ENCODE assay signal across 15 cellular contexts in the genomic region with DNA sequence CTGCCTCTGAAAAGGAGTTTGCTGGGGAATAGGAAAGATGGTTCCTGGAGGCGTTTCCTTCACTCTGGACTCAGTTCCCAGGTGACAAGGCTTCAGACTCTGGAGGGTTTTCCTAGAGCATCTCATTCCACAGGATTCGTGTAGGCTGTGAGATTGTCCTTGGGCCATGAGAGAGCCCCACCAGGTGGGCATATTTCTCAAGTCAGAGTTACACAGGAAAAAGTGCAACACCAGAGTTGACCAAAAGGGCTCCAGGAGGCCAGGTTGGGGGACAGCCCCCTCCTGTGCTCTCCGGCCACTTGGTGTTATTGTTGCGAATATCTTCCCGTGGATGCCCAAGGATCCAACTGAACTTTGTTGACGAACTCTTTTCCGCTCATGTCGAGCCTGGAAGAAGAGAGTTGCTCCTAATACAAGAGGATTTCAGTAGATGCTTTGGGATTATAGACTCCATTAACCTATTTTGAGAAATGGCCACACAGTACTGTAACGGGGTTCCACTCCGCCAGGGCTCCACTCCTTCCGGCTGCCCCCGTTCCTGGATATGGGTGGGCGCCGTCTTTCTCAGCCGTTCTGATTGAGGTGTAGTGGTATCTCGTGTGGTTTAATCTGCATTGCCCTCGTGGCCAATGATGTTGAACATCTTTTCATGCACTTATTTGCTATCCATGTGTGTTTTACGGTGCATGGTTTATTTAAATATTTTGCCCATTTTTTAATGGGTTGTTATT.
"Had no signal": no experiment of that assay in that cellular context is flagged by ENCODE, and none has a peak within 500 bp of the region (broad histone marks: within the 10 kb centered on the region; RNA-seq: fewer than 3 reads in every experiment).

No MANE protein-coding gene starts in this region.

- H3K4me1 ChIP-seq: ascending aorta, esophagus squamous epithelium, heart right ventricle, spleen had no signal

- H3K9me3 Mint-ChIP-seq: activated naive CD4-positive, alpha-beta T cell treated with anti-CD3 and anti-CD28 coated beads for 36 hours; activated T-cell treated with anti-CD3 and anti-CD28 coated beads, Interleukin-2, amount 50 U/mL, for 24 hours; dendritic cell treated with granulocyte-macrophage colony-stimulating factor and Interleukin-4, amounts not matched to agents 40 ng/mL and 50 ng/mL, for 4 days; nephron had no signal

- H3K27ac ChIP-seq: ascending aorta, esophagus squamous epithelium, heart right ventricle, spleen, VCaP had no signal

- H3K4me3 ChIP-seq: ascending aorta, esophagus squamous epithelium, heart right ventricle, spleen had no signal

- H3K27me3 ChIP-seq: ascending aorta had no signal

- H3K4me3 Mint-ChIP-seq: activated naive CD4-positive, alpha-beta T cell treated with anti-CD3 and anti-CD28 coated beads for 36 hours; activated T-cell treated with anti-CD3 and anti-CD28 coated beads, Interleukin-2, amount 50 U/mL, for 24 hours; dendritic cell treated with granulocyte-macrophage colony-stimulating factor and Interleukin-4, amounts not matched to agents 40 ng/mL and 50 ng/mL, for 4 days; immature natural killer cell; nephron; stimulated activated memory B cell treated with anti-CD40 and anti-IgM and Interleukin-4, amounts not matched to agents 10 μg/mL and 1 μg/mL and 100 μg/mL, for 72 hours; T-helper 17 cell had no signal

- H3K36me3 Mint-ChIP-seq: immature natural killer cell; stimulated activated memory B cell treated with anti-CD40 and anti-IgM and Interleukin-4, amounts not matched to agents 10 μg/mL and 1 μg/mL and 100 μg/mL, for 72 hours had no signal

- H3K36me3 ChIP-seq: ascending aorta, esophagus squamous epithelium, heart right ventricle, spleen had no signal

- H3K4me1 Mint-ChIP-seq: immature natural killer cell; nephron; stimulated activated memory B cell treated with anti-CD40 and anti-IgM and Interleukin-4, amounts not matched to agents 10 μg/mL and 1 μg/mL and 100 μg/mL, for 72 hours; T-helper 17 cell had no signal

- DNase-seq: activated CD4-positive, CD25-positive, alpha-beta regulatory T cell treated with anti-CD3 and anti-CD28 coated beads, Interleukin-2, amount 50 U/mL, for 72 hours; activated naive CD4-positive, alpha-beta T cell treated with anti-CD3 and anti-CD28 coated beads for 36 hours; activated T-cell treated with anti-CD3 and anti-CD28 coated beads, Interleukin-2, amount 50 U/mL, for 24 hours; effector memory CD4-positive, alpha-beta T cell; esophagus squamous epithelium; heart right ventricle; immature natural killer cell; spleen; stimulated activated CD4-positive, alpha-beta T cell treated with anti-CD3 and anti-CD28 coated beads, Interleukin-4, amount 100 ng/mL, for 4 hours; T-helper 17 cell had no signal

- H3K27ac Mint-ChIP-seq: activated naive CD4-positive, alpha-beta T cell treated with anti-CD3 and anti-CD28 coated beads for 36 hours; activated T-cell treated with anti-CD3 and anti-CD28 coated beads, Interleukin-2, amount 50 U/mL, for 24 hours; dendritic cell treated with granulocyte-macrophage colony-stimulating factor and Interleukin-4, amounts not matched to agents 40 ng/mL and 50 ng/mL, for 4 days; immature natural killer cell; nephron; stimulated activated memory B cell treated with anti-CD40 and anti-IgM and Interleukin-4, amounts not matched to agents 10 μg/mL and 1 μg/mL and 100 μg/mL, for 72 hours; T-helper 17 cell had no signal

- H3K9me3 ChIP-seq: ascending aorta, esophagus squamous epithelium, heart right ventricle, spleen had no signal
